8 cellular contexts compared by ENCODE assay signal in the genomic region with DNA sequence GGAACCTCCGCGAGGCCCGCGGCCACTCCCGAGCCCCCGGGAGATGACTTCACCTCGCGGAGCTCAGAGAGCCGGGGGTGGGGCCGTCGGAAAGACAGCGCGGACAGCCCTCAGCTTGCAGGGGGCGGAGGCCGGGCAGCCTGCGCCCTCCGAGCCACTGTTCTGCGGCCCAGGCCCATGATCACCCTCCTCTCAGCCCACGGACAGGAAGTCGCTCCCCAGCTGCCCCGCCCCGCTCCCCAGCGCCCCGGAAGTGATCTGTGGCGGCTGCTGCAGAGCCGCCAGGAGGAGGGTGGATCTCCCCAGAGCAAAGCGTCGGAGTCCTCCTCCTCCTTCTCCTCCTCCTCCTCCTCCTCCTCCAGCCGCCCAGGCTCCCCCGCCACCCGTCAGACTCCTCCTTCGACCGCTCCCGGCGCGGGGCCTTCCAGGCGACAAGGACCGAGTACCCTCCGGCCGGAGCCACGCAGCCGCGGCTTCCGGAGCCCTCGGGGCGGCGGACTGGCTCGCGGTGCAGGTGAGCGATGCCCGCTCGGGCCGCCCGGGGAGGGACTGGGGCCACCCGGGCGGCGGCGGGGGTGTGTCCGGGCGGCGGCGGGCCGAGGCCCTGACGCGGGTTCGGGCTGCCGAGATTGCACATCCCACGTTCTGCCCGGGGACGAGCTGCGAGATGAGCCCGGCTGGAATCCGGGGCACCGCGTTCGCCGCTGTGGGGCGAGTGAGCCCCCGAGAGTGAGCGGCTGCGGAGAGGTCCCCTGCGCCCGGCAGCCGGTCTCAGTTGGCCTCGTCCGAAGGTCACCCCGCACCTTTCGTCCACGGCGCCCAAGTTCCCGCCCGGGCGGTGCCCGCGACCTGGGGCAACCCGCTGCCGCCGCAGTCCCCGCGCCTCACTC. TPM values are rescaled to one million over a fixed set of nuclear protein-coding genes. Genes with fewer than 3 reads are reported as not detected.
DNase-seq lines count a peak whose midpoint lies in the region; ATAC-seq and TF ChIP-seq lines count a peak whose summit lies in the region.

A gene with protein sequence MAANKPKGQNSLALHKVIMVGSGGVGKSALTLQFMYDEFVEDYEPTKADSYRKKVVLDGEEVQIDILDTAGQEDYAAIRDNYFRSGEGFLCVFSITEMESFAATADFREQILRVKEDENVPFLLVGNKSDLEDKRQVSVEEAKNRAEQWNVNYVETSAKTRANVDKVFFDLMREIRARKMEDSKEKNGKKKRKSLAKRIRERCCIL (plus strand): TSS at position 261 of the 890 bp plus-strand sequence. CDS start 63,096 bp downstream, outside the sequence.

- no peak for TF ChIP-seq EP300 in gastroesophageal sphincter (IDR thresholded peaks at IDR 0.05)

- H3K27me3 ChIP-seq in gastroesophageal sphincter, result no peaks in the 10 kb centered on the region
- peaks cover 5% of the 10 kb centered on the region for H3K27me3 ChIP-seq in neutrophil

- peak; percentile 57 to 58 for TF ChIP-seq POLR2A in gastroesophageal sphincter (IDR thresholded peaks at IDR 0.05)

- peak within 1 kb of the TSS; percentile 84 for H3K27ac ChIP-seq in SK-N-MC
- H3K27ac ChIP-seq in gastroesophageal sphincter, result peak within 1 kb of the TSS; percentile 58 to 92 (median 89)
- peak within 1 kb of the TSS; percentile 90 for H3K27ac ChIP-seq in neutrophil

- peak; percentile 97 for ATAC-seq in gastroesophageal sphincter

- H3K9me3 ChIP-seq in SK-N-MC (ENCODE audit: low read depth, low read length), result no peaks in the 10 kb centered on the region
- no peaks in the 10 kb centered on the region for H3K9me3 ChIP-seq in gastroesophageal sphincter
- no peaks in the 10 kb centered on the region for H3K9me3 ChIP-seq in neutrophil

- H3K4me1 Mint-ChIP-seq in activated naive CD4-positive, alpha-beta T cell treated with anti-CD3 and anti-CD28 coated beads, Interleukin-2, amount 10 ng/mL, durations not matched to agents 7 days and 5 days, result peaks cover 55% of the 10 kb centered on the region

- peak within 1 kb of the TSS; percentile 91 for H3K4me3 ChIP-seq in SK-N-MC
- peak within 1 kb of the TSS; percentile 81 to 89 for H3K4me3 ChIP-seq in gastroesophageal sphincter
- H3K4me3 ChIP-seq in neutrophil (ENCODE audit: low read depth in 1 of 2, low read length in 1 of 2), result peak within 1 kb of the TSS; percentile 71 to 85

- H3K36me3 ChIP-seq in SK-N-MC (ENCODE audit: insufficient read depth, low read length) (0 out of 2 replicates have a peak, but pooled peaks cover 9% of the 10 kb centered on the region), gastroesophageal sphincter (no peaks in the 10 kb centered on the region), neutrophil (no peaks in the 10 kb centered on the region)

- 0% methylated on average over 8 to 34 of the region's 100 CpGs for WGBS in gastroesophageal sphincter (ENCODE audit: low coverage in 1 of 2), 2 donors

- H3K9ac ChIP-seq in SK-N-MC (ENCODE audit: insufficient read length), result peak within 1 kb of the TSS; percentile 96

- H3K9me3 Mint-ChIP-seq in activated naive CD4-positive, alpha-beta T cell treated with anti-CD3 and anti-CD28 coated beads, Interleukin-2, amount 10 ng/mL, durations not matched to agents 7 days and 5 days, result no peaks in the 10 kb centered on the region

- peak within 1 kb of the TSS; percentile 98 for H3K4me3 Mint-ChIP-seq in activated naive CD4-positive, alpha-beta T cell treated with anti-CD3 and anti-CD28 coated beads, Interleukin-2, amount 10 ng/mL, durations not matched to agents 7 days and 5 days

- DNase-seq in GM04503 (ENCODE audit: low read depth) (peak; percentile 75), HEK293T (ENCODE audit: extremely low spot score) (peak; percentile 91), MV-4-11 (lab: John Stamatoyannopoulos, UW) (peak; percentile 80), SK-N-MC (ENCODE audit: low read depth, low spot score) (no peak)
- peak; percentile 94 for DNase-seq in activated naive CD4-positive, alpha-beta T cell treated with anti-CD3 and anti-CD28 coated beads, Interleukin-2, amount 10 ng/mL, durations not matched to agents 7 days and 5 days

- H3K4me1 ChIP-seq in gastroesophageal sphincter, result peaks cover 0 to 57% (median 9%) of the 10 kb centered on the region in 3 donors
- peaks cover 27 to 28% of the 10 kb centered on the region in 2 experiments for H3K4me1 ChIP-seq in neutrophil (ENCODE audit: control insufficient read depth in 1 of 2, insufficient read depth in 1 of 2, low read depth in 1 of 2, low read length in 1 of 2)

- CTCF ChIA-PET in HEK293T (lab: Yijun Ruan, JAX), result interaction anchor here (1.0 to 1.1 kb wide), 2 partner anchors 43 to 123 kb away, joined by 4 read pairs; no protein-coding TSS in a partner anchor
- CTCF ChIA-PET in activated naive CD4-positive, alpha-beta T cell treated with anti-CD3 and anti-CD28 coated beads, Interleukin-2, amount 10 ng/mL, durations not matched to agents 7 days and 5 days (lab: Charles Lee), result interaction anchor here (0.7 to 5.4 kb wide), 5 partner anchors 29 to 122 kb away, joined by 3 to 47 read pairs (median 3); no protein-coding TSS in a partner anchor

- POLR2A ChIA-PET in HEK293T (lab: Yijun Ruan, JAX), result interaction anchor here (0.6 to 2.2 kb wide), 22 partner anchors 9 to 153 kb away, joined by 3 to 14 read pairs (median 3); no protein-coding TSS in a partner anchor

- H3K27ac Mint-ChIP-seq in activated naive CD4-positive, alpha-beta T cell treated with anti-CD3 and anti-CD28 coated beads, Interleukin-2, amount 10 ng/mL, durations not matched to agents 7 days and 5 days, result peak within 1 kb of the TSS; percentile 94

- peaks cover 29% of the 10 kb centered on the region for H3K36me3 Mint-ChIP-seq in activated naive CD4-positive, alpha-beta T cell treated with anti-CD3 and anti-CD28 coated beads, Interleukin-2, amount 10 ng/mL, durations not matched to agents 7 days and 5 days

- no peak for TF ChIP-seq CTCF in gastroesophageal sphincter (IDR thresholded peaks at IDR 0.05)
- TF ChIP-seq CTCF in neutrophil (IDR thresholded peaks at IDR 0.05), result no peak
- no peak for TF ChIP-seq CTCF in subcutaneous adipose tissue (IDR thresholded peaks at IDR 0.05; ENCODE audit: low read depth)

- no peaks in the 10 kb centered on the region for H3K27me3 Mint-ChIP-seq in activated naive CD4-positive, alpha-beta T cell treated with anti-CD3 and anti-CD28 coated beads, Interleukin-2, amount 10 ng/mL, durations not matched to agents 7 days and 5 days

TF ChIP-seq in HEK293T, 16 proteins besides CTCF, POLR2A, EP300 and RAD21:
- TF ChIP-seq L3MBTL2 (conservative IDR thresholded peaks at IDR 0.05), result peak; percentile 64
- no peak for TF ChIP-seq ARNT (IDR thresholded peaks at IDR 0.05)
- TF ChIP-seq NFRKB (IDR thresholded peaks at IDR 0.05), result peak; percentile 40; the same call in 1 of the 2 replicates
- TF ChIP-seq HDGF (IDR thresholded peaks at IDR 0.05; ENCODE audit: borderline replicate concordance), result no peak
- TF ChIP-seq, protein P1, sequence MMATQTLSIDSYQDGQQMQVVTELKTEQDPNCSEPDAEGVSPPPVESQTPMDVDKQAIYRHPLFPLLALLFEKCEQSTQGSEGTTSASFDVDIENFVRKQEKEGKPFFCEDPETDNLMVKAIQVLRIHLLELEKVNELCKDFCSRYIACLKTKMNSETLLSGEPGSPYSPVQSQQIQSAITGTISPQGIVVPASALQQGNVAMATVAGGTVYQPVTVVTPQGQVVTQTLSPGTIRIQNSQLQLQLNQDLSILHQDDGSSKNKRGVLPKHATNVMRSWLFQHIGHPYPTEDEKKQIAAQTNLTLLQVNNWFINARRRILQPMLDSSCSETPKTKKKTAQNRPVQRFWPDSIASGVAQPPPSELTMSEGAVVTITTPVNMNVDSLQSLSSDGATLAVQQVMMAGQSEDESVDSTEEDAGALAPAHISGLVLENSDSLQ (IDR thresholded peaks at IDR 0.05), result peak; percentile 59
- TF ChIP-seq TARDBP (IDR thresholded peaks at IDR 0.05), result no peak
- TF ChIP-seq ELF4 (IDR thresholded peaks at IDR 0.05), result peak; percentile 42; the same call in 1 of the 2 replicates

RNA-seq across cellular contexts. Expression of the gene that starts here (rescaled TPM):
- total RNA-seq in gastroesophageal sphincter, result 10 to 100 TPM; 16.6 to 30.7 (median 21.0) TPM
- total RNA-seq in subcutaneous adipose tissue, result 10 to 100 TPM; 22.5 to 32.1 (median 28.7) TPM
